ENCODE assay signal across 1 cellular context in the genomic region with DNA sequence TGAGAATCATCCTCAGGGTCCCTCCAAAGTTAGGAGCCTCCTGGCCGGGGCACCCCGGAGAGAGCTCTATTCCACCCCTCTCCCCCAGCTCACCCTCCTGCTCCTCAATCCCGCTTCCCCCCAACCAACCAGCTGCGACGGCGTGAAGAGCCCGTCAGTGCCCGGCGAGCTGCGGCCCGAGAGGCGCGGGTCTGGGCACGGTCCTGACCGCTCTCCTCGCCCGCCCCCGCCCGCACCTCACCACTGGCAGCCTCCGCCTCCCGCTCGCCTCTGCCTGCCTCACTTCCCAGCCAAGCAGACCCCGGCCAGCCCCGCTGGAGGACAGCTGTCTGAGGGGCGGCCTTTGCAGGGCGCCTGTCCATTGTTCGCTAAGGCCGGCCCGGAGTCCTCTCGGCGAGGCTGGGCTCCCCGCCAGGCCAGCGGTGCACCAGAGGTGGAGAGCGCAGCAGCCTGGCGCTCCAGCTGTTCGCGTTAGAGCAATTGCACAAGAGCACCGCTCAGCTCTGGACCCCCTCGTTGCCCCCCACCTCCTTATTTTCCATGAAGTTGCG.
TF ChIP-seq lines count a peak whose summit lies in the region.

No MANE protein-coding gene starts in this region.

TF ChIP-seq in HepG2, 621 proteins besides CTCF, POLR2A, EP300 and RAD21 (continued from another document and continues in another):
- TF ChIP-seq, protein P1, sequence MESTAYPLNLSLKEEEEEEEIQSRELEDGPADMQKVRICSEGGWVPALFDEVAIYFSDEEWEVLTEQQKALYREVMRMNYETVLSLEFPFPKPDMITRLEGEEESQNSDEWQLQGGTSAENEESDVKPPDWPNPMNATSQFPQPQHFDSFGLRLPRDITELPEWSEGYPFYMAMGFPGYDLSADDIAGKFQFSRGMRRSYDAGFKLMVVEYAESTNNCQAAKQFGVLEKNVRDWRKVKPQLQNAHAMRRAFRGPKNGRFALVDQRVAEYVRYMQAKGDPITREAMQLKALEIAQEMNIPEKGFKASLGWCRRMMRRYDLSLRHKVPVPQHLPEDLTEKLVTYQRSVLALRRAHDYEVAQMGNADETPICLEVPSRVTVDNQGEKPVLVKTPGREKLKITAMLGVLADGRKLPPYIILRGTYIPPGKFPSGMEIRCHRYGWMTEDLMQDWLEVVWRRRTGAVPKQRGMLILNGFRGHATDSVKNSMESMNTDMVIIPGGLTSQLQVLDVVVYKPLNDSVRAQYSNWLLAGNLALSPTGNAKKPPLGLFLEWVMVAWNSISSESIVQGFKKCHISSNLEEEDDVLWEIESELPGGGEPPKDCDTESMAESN (CRISPR knock-in tag; conservative IDR thresholded peaks at IDR 0.05) = no peak; the same call in 1 of the 2 replicates
- TF ChIP-seq ISL2 (CRISPR knock-in tag; IDR thresholded peaks at IDR 0.05) (no peak; the same call in 1 of the 2 replicates), FIP1L1 (IDR thresholded peaks at IDR 0.05; ENCODE audit: borderline replicate concordance, insufficient read depth, low read depth, low read length) (no peak), SOX5 (CRISPR knock-in tag; IDR thresholded peaks at IDR 0.05; ENCODE audit: borderline replicate concordance) (no peak), ZNF567 (CRISPR knock-in tag; IDR thresholded peaks at IDR 0.05; ENCODE audit: borderline replicate concordance) (no peak), ZNF30 (CRISPR knock-in tag; IDR thresholded peaks at IDR 0.05) (no peak), ZNF329 (CRISPR knock-in tag; IDR thresholded peaks at IDR 0.05; ENCODE audit: low read depth) (0 out of 2 replicates have a peak, but pooled peaks have one; percentile 44), BCL6 (CRISPR knock-in tag; IDR thresholded peaks at IDR 0.05) (peak; percentile 15; the same call in 1 of the 2 replicates), ZNF558 (CRISPR knock-in tag; IDR thresholded peaks at IDR 0.05; ENCODE audit: borderline replicate concordance) (0 out of 2 replicates have a peak, but pooled peaks have one; percentile 22), ELF4 (CRISPR knock-in tag; IDR thresholded peaks at IDR 0.05; ENCODE audit: borderline replicate concordance) (no peak), BORCS8-MEF2B (CRISPR knock-in tag; IDR thresholded peaks at IDR 0.05) (no peak), CREB1 (IDR thresholded peaks at IDR 0.05) (no peak), CREB1 (CRISPR knock-in tag; IDR thresholded peaks at IDR 0.05) (no peak), ZNF354B (CRISPR knock-in tag; IDR thresholded peaks at IDR 0.05) (no peak), RBFOX2 (IDR thresholded peaks at IDR 0.05; ENCODE audit: low read depth, low read length) (peak; percentile 79), ELF1 (CRISPR knock-in tag; IDR thresholded peaks at IDR 0.05) (no peak), MTA1 (CRISPR knock-in tag; IDR thresholded peaks at IDR 0.05; ENCODE audit: borderline replicate concordance) (peak; percentile 58; the same call in 1 of the 2 replicates), U2AF2 (IDR thresholded peaks at IDR 0.05; ENCODE audit: low read depth, low read length) (no peak), SRY (CRISPR knock-in tag; IDR thresholded peaks at IDR 0.05) (peak; percentile 60; the same call in 1 of the 2 replicates), ZFY (CRISPR knock-in tag; IDR thresholded peaks at IDR 0.05) (peak; percentile 57), NR1H2 (CRISPR knock-in tag; IDR thresholded peaks at IDR 0.05; ENCODE audit: borderline replicate concordance, low read depth) (no peak), SKI (IDR thresholded peaks at IDR 0.05; ENCODE audit: partially characterized antibody) (no peak), SMYD3 (CRISPR knock-in tag; IDR thresholded peaks at IDR 0.05) (no peak)
- TF ChIP-seq, protein P2, sequence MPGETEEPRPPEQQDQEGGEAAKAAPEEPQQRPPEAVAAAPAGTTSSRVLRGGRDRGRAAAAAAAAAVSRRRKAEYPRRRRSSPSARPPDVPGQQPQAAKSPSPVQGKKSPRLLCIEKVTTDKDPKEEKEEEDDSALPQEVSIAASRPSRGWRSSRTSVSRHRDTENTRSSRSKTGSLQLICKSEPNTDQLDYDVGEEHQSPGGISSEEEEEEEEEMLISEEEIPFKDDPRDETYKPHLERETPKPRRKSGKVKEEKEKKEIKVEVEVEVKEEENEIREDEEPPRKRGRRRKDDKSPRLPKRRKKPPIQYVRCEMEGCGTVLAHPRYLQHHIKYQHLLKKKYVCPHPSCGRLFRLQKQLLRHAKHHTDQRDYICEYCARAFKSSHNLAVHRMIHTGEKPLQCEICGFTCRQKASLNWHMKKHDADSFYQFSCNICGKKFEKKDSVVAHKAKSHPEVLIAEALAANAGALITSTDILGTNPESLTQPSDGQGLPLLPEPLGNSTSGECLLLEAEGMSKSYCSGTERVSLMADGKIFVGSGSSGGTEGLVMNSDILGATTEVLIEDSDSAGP (CRISPR knock-in tag; IDR thresholded peaks at IDR 0.05; ENCODE audit: borderline replicate concordance) = peak; percentile 61; the same call in 1 of the 2 replicates
- TF ChIP-seq, protein P3, sequence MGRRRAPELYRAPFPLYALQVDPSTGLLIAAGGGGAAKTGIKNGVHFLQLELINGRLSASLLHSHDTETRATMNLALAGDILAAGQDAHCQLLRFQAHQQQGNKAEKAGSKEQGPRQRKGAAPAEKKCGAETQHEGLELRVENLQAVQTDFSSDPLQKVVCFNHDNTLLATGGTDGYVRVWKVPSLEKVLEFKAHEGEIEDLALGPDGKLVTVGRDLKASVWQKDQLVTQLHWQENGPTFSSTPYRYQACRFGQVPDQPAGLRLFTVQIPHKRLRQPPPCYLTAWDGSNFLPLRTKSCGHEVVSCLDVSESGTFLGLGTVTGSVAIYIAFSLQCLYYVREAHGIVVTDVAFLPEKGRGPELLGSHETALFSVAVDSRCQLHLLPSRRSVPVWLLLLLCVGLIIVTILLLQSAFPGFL (CRISPR knock-in tag; IDR thresholded peaks at IDR 0.05) = no peak
- TF ChIP-seq, protein P4, sequence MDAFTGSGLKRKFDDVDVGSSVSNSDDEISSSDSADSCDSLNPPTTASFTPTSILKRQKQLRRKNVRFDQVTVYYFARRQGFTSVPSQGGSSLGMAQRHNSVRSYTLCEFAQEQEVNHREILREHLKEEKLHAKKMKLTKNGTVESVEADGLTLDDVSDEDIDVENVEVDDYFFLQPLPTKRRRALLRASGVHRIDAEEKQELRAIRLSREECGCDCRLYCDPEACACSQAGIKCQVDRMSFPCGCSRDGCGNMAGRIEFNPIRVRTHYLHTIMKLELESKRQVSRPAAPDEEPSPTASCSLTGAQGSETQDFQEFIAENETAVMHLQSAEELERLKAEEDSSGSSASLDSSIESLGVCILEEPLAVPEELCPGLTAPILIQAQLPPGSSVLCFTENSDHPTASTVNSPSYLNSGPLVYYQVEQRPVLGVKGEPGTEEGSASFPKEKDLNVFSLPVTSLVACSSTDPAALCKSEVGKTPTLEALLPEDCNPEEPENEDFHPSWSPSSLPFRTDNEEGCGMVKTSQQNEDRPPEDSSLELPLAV (CRISPR knock-in tag; conservative IDR thresholded peaks at IDR 0.05; ENCODE audit: low read depth) = no peak
- TF ChIP-seq, protein P5, sequence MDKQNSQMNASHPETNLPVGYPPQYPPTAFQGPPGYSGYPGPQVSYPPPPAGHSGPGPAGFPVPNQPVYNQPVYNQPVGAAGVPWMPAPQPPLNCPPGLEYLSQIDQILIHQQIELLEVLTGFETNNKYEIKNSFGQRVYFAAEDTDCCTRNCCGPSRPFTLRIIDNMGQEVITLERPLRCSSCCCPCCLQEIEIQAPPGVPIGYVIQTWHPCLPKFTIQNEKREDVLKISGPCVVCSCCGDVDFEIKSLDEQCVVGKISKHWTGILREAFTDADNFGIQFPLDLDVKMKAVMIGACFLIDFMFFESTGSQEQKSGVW (CRISPR knock-in tag; IDR thresholded peaks at IDR 0.05; ENCODE audit: borderline replicate concordance) = no peak
- TF ChIP-seq, protein P6, sequence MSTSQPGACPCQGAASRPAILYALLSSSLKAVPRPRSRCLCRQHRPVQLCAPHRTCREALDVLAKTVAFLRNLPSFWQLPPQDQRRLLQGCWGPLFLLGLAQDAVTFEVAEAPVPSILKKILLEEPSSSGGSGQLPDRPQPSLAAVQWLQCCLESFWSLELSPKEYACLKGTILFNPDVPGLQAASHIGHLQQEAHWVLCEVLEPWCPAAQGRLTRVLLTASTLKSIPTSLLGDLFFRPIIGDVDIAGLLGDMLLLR (CRISPR knock-in tag; IDR thresholded peaks at IDR 0.05) = peak; percentile 23; the same call in 1 of the 2 replicates
- TF ChIP-seq, protein P7, sequence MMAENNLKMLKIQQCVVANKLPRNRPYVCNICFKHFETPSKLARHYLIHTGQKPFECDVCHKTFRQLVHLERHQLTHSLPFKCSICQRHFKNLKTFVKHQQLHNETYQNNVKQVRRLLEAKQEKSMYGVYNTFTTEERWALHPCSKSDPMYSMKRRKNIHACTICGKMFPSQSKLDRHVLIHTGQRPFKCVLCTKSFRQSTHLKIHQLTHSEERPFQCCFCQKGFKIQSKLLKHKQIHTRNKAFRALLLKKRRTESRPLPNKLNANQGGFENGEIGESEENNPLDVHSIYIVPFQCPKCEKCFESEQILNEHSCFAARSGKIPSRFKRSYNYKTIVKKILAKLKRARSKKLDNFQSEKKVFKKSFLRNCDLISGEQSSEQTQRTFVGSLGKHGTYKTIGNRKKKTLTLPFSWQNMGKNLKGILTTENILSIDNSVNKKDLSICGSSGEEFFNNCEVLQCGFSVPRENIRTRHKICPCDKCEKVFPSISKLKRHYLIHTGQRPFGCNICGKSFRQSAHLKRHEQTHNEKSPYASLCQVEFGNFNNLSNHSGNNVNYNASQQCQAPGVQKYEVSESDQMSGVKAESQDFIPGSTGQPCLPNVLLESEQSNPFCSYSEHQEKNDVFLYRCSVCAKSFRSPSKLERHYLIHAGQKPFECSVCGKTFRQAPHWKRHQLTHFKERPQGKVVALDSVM (CRISPR knock-in tag; IDR thresholded peaks at IDR 0.05) = no peak; the same call in 1 of the 2 replicates
- TF ChIP-seq, protein P8, sequence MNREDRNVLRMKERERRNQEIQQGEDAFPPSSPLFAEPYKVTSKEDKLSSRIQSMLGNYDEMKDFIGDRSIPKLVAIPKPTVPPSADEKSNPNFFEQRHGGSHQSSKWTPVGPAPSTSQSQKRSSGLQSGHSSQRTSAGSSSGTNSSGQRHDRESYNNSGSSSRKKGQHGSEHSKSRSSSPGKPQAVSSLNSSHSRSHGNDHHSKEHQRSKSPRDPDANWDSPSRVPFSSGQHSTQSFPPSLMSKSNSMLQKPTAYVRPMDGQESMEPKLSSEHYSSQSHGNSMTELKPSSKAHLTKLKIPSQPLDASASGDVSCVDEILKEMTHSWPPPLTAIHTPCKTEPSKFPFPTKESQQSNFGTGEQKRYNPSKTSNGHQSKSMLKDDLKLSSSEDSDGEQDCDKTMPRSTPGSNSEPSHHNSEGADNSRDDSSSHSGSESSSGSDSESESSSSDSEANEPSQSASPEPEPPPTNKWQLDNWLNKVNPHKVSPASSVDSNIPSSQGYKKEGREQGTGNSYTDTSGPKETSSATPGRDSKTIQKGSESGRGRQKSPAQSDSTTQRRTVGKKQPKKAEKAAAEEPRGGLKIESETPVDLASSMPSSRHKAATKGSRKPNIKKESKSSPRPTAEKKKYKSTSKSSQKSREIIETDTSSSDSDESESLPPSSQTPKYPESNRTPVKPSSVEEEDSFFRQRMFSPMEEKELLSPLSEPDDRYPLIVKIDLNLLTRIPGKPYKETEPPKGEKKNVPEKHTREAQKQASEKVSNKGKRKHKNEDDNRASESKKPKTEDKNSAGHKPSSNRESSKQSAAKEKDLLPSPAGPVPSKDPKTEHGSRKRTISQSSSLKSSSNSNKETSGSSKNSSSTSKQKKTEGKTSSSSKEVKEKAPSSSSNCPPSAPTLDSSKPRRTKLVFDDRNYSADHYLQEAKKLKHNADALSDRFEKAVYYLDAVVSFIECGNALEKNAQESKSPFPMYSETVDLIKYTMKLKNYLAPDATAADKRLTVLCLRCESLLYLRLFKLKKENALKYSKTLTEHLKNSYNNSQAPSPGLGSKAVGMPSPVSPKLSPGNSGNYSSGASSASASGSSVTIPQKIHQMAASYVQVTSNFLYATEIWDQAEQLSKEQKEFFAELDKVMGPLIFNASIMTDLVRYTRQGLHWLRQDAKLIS (CRISPR knock-in tag; IDR thresholded peaks at IDR 0.05) = no peak
- TF ChIP-seq, protein P9, sequence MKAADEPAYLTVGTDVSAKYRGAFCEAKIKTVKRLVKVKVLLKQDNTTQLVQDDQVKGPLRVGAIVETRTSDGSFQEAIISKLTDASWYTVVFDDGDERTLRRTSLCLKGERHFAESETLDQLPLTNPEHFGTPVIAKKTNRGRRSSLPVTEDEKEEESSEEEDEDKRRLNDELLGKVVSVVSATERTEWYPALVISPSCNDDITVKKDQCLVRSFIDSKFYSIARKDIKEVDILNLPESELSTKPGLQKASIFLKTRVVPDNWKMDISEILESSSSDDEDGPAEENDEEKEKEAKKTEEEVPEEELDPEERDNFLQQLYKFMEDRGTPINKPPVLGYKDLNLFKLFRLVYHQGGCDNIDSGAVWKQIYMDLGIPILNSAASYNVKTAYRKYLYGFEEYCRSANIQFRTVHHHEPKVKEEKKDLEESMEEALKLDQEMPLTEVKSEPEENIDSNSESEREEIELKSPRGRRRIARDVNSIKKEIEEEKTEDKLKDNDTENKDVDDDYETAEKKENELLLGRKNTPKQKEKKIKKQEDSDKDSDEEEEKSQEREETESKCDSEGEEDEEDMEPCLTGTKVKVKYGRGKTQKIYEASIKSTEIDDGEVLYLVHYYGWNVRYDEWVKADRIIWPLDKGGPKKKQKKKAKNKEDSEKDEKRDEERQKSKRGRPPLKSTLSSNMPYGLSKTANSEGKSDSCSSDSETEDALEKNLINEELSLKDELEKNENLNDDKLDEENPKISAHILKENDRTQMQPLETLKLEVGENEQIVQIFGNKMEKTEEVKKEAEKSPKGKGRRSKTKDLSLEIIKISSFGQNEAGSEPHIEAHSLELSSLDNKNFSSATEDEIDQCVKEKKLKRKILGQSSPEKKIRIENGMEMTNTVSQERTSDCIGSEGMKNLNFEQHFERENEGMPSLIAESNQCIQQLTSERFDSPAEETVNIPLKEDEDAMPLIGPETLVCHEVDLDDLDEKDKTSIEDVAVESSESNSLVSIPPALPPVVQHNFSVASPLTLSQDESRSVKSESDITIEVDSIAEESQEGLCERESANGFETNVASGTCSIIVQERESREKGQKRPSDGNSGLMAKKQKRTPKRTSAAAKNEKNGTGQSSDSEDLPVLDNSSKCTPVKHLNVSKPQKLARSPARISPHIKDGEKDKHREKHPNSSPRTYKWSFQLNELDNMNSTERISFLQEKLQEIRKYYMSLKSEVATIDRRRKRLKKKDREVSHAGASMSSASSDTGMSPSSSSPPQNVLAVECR (CRISPR knock-in tag; IDR thresholded peaks at IDR 0.05; ENCODE audit: borderline replicate concordance) = peak; percentile 55; the same call in 1 of the 2 replicates
- TF ChIP-seq, protein P10, sequence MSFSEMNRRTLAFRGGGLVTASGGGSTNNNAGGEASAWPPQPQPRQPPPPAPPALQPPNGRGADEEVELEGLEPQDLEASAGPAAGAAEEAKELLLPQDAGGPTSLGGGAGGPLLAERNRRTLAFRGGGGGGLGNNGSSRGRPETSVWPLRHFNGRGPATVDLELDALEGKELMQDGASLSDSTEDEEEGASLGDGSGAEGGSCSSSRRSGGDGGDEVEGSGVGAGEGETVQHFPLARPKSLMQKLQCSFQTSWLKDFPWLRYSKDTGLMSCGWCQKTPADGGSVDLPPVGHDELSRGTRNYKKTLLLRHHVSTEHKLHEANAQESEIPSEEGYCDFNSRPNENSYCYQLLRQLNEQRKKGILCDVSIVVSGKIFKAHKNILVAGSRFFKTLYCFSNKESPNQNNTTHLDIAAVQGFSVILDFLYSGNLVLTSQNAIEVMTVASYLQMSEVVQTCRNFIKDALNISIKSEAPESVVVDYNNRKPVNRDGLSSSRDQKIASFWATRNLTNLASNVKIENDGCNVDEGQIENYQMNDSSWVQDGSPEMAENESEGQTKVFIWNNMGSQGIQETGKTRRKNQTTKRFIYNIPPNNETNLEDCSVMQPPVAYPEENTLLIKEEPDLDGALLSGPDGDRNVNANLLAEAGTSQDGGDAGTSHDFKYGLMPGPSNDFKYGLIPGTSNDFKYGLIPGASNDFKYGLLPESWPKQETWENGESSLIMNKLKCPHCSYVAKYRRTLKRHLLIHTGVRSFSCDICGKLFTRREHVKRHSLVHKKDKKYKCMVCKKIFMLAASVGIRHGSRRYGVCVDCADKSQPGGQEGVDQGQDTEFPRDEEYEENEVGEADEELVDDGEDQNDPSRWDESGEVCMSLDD (CRISPR knock-in tag; IDR thresholded peaks at IDR 0.05; ENCODE audit: borderline replicate concordance) = no peak
